ENCODE assay signal across 6 cellular contexts in genomic region chr19:40833728-40834533, GRCh38. TPM values are rescaled to one million over a fixed set of nuclear protein-coding genes. Genes with fewer than 3 reads are reported as not detected.
"Had no signal": no experiment of that assay in that cellular context is flagged by ENCODE, and none has a peak within 500 bp of the region (broad histone marks: within the 10 kb centered on the region; RNA-seq: fewer than 3 reads in every experiment).

No MANE protein-coding gene starts in this region.

RNA-seq across cellular contexts. Expression of gene CYP2A6, which starts 16.3 kb away (rescaled TPM):
- total RNA-seq: activated CD4-positive, alpha-beta memory T cell treated with anti-CD3 and anti-CD28 coated beads for 36 hours; activated T-helper 17 cell treated with anti-CD3 and anti-CD28 coated beads, Interleukin-2, amount 50 U/mL, for 72 hours; natural killer cell treated with Interleukin-12 subunit alpha and Interleukin-12 subunit beta and Interleukin-15 and Interleukin-18, amount 100 ng/mL, for 72 hours; T-helper 1 cell treated with Interleukin-12 subunit alpha and Interleukin-12 subunit beta and Interleukin-4 antibody, amounts not matched to agents 30 ng/mL and 1 ng/mL, for 36 hours had no signal
- polyA plus RNA-seq: psoas muscle had no signal

RNA-seq across cellular contexts. Expression of gene CYP2A7, which starts 48.1 kb away (rescaled TPM):
- total RNA-seq: activated CD4-positive, alpha-beta memory T cell treated with anti-CD3 and anti-CD28 coated beads for 36 hours; activated T-helper 17 cell treated with anti-CD3 and anti-CD28 coated beads, Interleukin-2, amount 50 U/mL, for 72 hours; natural killer cell treated with Interleukin-12 subunit alpha and Interleukin-12 subunit beta and Interleukin-15 and Interleukin-18, amount 100 ng/mL, for 72 hours; omental fat pad; T-helper 1 cell treated with Interleukin-12 subunit alpha and Interleukin-12 subunit beta and Interleukin-4 antibody, amounts not matched to agents 30 ng/mL and 1 ng/mL, for 36 hours had no signal
- polyA plus RNA-seq: psoas muscle had no signal

RNA-seq across cellular contexts. Expression of gene MIA, which starts 58.6 kb away (rescaled TPM):
- total RNA-seq: omental fat pad; T-helper 1 cell treated with Interleukin-12 subunit alpha and Interleukin-12 subunit beta and Interleukin-4 antibody, amounts not matched to agents 30 ng/mL and 1 ng/mL, for 36 hours had no signal
